8 cellular contexts compared by ENCODE assay signal in the genomic region with DNA sequence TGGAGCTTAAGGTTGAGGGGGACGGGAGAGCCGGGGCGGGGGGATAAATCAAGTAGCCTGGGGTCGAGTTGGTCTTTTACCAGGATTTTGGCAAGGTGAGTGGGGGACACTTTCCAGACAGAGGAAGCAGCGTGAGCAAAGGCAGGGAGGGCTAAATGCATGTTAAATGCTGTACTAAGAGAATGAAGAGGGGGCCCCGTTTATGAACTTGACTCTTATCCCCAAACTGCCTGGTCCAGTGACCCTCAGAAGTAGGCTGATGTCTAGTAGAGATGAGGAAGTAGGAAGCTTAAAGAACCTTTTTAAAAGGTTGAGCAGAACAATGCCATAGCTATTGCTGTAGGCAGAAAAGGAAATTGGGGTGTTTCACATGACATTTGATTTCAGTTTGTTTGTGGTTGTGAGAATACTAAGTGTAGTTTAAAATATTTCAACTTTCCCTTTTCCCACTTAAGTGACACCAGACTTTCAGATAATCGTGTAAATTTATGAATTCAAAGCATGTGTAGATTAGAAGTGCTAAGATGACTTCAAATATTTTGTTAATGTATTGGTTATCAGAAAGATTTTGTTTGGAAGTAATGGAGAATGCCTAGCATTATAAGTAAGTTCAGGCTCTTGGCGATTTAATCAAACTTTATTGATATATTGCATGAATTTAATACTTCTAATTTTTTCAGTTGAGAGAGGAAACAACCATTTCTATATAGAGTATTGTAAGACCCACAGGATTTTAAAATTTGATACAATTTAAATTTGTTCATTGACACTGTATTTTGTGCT. TPM values are rescaled to one million over a fixed set of nuclear protein-coding genes. Genes with fewer than 3 reads are reported as not detected.
DNase-seq lines count a peak whose midpoint lies in the region; ATAC-seq and TF ChIP-seq lines count a peak whose summit lies in the region.

No MANE protein-coding gene starts in this region.

- intact Hi-C loops in left lung (cut with DNase I): no loop called here

- no peaks in the 10 kb centered on the region for H3K36me3 ChIP-seq in left lung

- TF ChIP-seq CTCF in GM12865 (IDR thresholded peaks at IDR 0.05; ENCODE audit: insufficient read depth, low read depth, low read length, missing control alignments): no peak
- no peak for TF ChIP-seq CTCF in left lung (IDR thresholded peaks at IDR 0.05)

- H3K27ac ChIP-seq in left lung: peak overlapping the region; percentile 98 to 99
- H3K27ac ChIP-seq in substantia nigra (ENCODE audit: low read depth, low read length, poor library complexity, severe bottlenecking): peak overlapping the region; percentile 59

- peak; percentile 78 for DNase-seq in GM12865 (ENCODE audit: low read depth)
- peak; percentile 70 for DNase-seq in NOMO-1 treated with DMSO at 0.1 percent for 48 hours (lab: John Stamatoyannopoulos, UW; ENCODE audit: unreplicated experiment)
- peak; percentile 20 for DNase-seq in astrocyte of the hippocampus (ENCODE audit: low read depth, low spot score)
- peak in 1 of 2 donors; percentile 35 for DNase-seq in left lung
- peak in 7 of 49 donors; percentile 1 to 25 (median 12) for DNase-seq in substantia nigra (lab: John Stamatoyannopoulos, UW)
- no peak for DNase-seq in cerebellum (ENCODE audit: low spot score)

- H3K4me1 ChIP-seq in left lung: peaks cover 6 to 48% of the 10 kb centered on the region in 2 donors

- no peaks in the 10 kb centered on the region for H3K27me3 ChIP-seq in left lung

- peak overlapping the region; percentile 87 for H3K4me3 ChIP-seq in GM12865 (ENCODE audit: low read depth, low read length)
- H3K4me3 ChIP-seq in left lung: peak overlapping the region; percentile 64 to 87

- ATAC-seq in GM21737 (IDR thresholded peaks at IDR 0.05; ENCODE audit: unreplicated experiment) (peak; percentile 25), left lung (peak; percentile 1), HG03571 (IDR thresholded peaks at IDR 0.05; ENCODE audit: unreplicated experiment) (no peak)

- H3K9me3 ChIP-seq in left lung: no peaks in the 10 kb centered on the region

RNA-seq across cellular contexts. Expression of a gene that starts 1.8 kb away (rescaled TPM):
- total RNA-seq in left lung (10 to 100 TPM; 21.0 to 31.8 TPM), cerebellum (7.8 TPM)
